In genomic region chr19:5955638-5955935, GRCh38 we compare ENCODE assay signal across 14 cellular contexts. TPM values are rescaled to one million over a fixed set of nuclear protein-coding genes. Genes with fewer than 3 reads are reported as not detected.
DNase-seq lines count a peak whose midpoint lies in the region; ATAC-seq and FAIRE-seq lines count a peak whose summit lies in the region.
"Had no signal": no experiment of that assay in that cellular context is flagged by ENCODE, and none has a peak within 500 bp of the region (broad histone marks: within the 10 kb centered on the region; RNA-seq: fewer than 3 reads in every experiment).

No MANE protein-coding gene starts in this region.

- no peak overlapping the region for H3K4me3 Mint-ChIP-seq in activated CD4-positive, alpha-beta memory T cell treated with anti-CD3 and anti-CD28 coated beads, Interleukin-2, amount 10 ng/mL, durations not matched to agents 7 days and 5 days
- H3K4me3 Mint-ChIP-seq in activated T-helper 2 cell treated with anti-CD3 and anti-CD28 coated beads, Interferon-gamma antibody, Interleukin-2, Interleukin-4, amounts not matched to agents 10 μg/mL and 5 μg/mL and 100 μg/mL, durations not matched to agents 14 hours and 24 hours and 36 hours (ENCODE audit: low read depth): no peak overlapping the region

- no peak for FAIRE-seq in RCC 7860 (lab: Jason Lieb, UNC)
- FAIRE-seq: keratinocyte, small intestine had no signal

- H3K14ac ChIP-seq in mesenchymal stem cell (ENCODE audit: low read length in 2 of 2): no peak overlapping the region

- H4K91ac ChIP-seq in mesenchymal stem cell (ENCODE audit: low read length): no peak overlapping the region

- H3K9me3 Mint-ChIP-seq in activated CD4-positive, alpha-beta memory T cell treated with anti-CD3 and anti-CD28 coated beads, Interleukin-2, amount 10 ng/mL, durations not matched to agents 7 days and 5 days: no peaks in the 10 kb centered on the region
- no peaks in the 10 kb centered on the region for H3K9me3 Mint-ChIP-seq in activated T-helper 2 cell treated with anti-CD3 and anti-CD28 coated beads, Interferon-gamma antibody, Interleukin-2, Interleukin-4, amounts not matched to agents 10 μg/mL and 5 μg/mL and 100 μg/mL, durations not matched to agents 14 hours and 24 hours and 36 hours

- peaks cover 97 to 100% (median 98%) of the 10 kb centered on the region in 11 experiments for H4K20me1 ChIP-seq in BLaER1 treated with 17β-estradiol and CSF1 and Interleukin-3, amounts not matched to agents 10 nM and 100 nM

- H4K8ac ChIP-seq in mesenchymal stem cell (ENCODE audit: low read length): no peak overlapping the region

- no peak overlapping the region for H2BK120ac ChIP-seq in mesenchymal stem cell (ENCODE audit: low read depth, low read length)

- no peak overlapping the region for H3K4me3 ChIP-seq in BLaER1 treated with 17β-estradiol and CSF1 and Interleukin-3, amounts not matched to agents 10 nM and 100 nM
- H3K4me3 ChIP-seq in mesenchymal stem cell (ENCODE audit: insufficient read depth in 1 of 2, low read depth in 1 of 2, low read length in 2 of 2): no peak overlapping the region

- H3K4ac ChIP-seq in mesenchymal stem cell (ENCODE audit: low read depth in 1 of 2, low read length in 2 of 2): no peak overlapping the region

- peak overlapping the region in 8 of 11 experiments; percentile 81 to 94 (median 90); a peak in 12 of 22 replicates for H3K4me2 ChIP-seq in BLaER1 treated with 17β-estradiol and CSF1 and Interleukin-3, amounts not matched to agents 10 nM and 100 nM
- H3K4me2 ChIP-seq in mesenchymal stem cell (ENCODE audit: low read length, poor library complexity, severe bottlenecking): no peak overlapping the region

- no peaks in the 10 kb centered on the region for H3K9me3 ChIP-seq in BLaER1 treated with 17β-estradiol and CSF1 and Interleukin-3, amounts not matched to agents 10 nM and 100 nM (replicated peaks in 1 of 11)
- H3K9me3 ChIP-seq in mesenchymal stem cell (ENCODE audit: control insufficient read depth, low read length): no peaks in the 10 kb centered on the region

- CTCF ChIA-PET in activated CD4-positive, alpha-beta memory T cell treated with anti-CD3 and anti-CD28 coated beads, Interleukin-2, amount 10 ng/mL, durations not matched to agents 7 days and 5 days (lab: Charles Lee): interaction anchor here (2.0 to 2.7 kb wide), 2 partner anchors 11 to 12 kb away, joined by 8 to 20 read pairs; no protein-coding TSS in a partner anchor

- H3K23ac ChIP-seq in mesenchymal stem cell (ENCODE audit: low read length in 2 of 2): no peak overlapping the region

- H3K9ac ChIP-seq in BLaER1 treated with 17β-estradiol and CSF1 and Interleukin-3, amounts not matched to agents 10 nM and 100 nM: peak overlapping the region in 2 of 11 experiments; percentile 1 to 31; a peak in 2 of 22 replicates
- H3K9ac ChIP-seq in mesenchymal stem cell (ENCODE audit: low read length): no peak overlapping the region

- POLR2A ChIA-PET in activated CD4-positive, alpha-beta memory T cell treated with anti-CD3 and anti-CD28 coated beads, Interleukin-2, amount 10 ng/mL, durations not matched to agents 7 days and 5 days (lab: Charles Lee): no interaction called here

- no peak overlapping the region for H2BK15ac ChIP-seq in mesenchymal stem cell (ENCODE audit: low read depth, poor library complexity, severe bottlenecking)

- no peaks in the 10 kb centered on the region for H3K27me3 Mint-ChIP-seq in activated CD4-positive, alpha-beta memory T cell treated with anti-CD3 and anti-CD28 coated beads, Interleukin-2, amount 10 ng/mL, durations not matched to agents 7 days and 5 days
- no peaks in the 10 kb centered on the region for H3K27me3 Mint-ChIP-seq in activated T-helper 2 cell treated with anti-CD3 and anti-CD28 coated beads, Interferon-gamma antibody, Interleukin-2, Interleukin-4, amounts not matched to agents 10 μg/mL and 5 μg/mL and 100 μg/mL, durations not matched to agents 14 hours and 24 hours and 36 hours (ENCODE audit: low read depth)

- DNase-seq in AG08396 (ENCODE audit: low spot score) (peak; percentile 49), mesenchymal stem cell (peak; percentile 30), RCC 7860 (ENCODE audit: low spot score) (no peak)
- no peak for DNase-seq in activated CD4-positive, alpha-beta memory T cell treated with anti-CD3 and anti-CD28 coated beads, Interleukin-2, amount 10 ng/mL, durations not matched to agents 7 days and 5 days
- DNase-seq in activated T-helper 2 cell treated with anti-CD3 and anti-CD28 coated beads, Interferon-gamma antibody, Interleukin-2, Interleukin-4, amounts not matched to agents 10 μg/mL and 5 μg/mL and 100 μg/mL, durations not matched to agents 14 hours and 24 hours and 36 hours (ENCODE audit: low spot score): no peak
- DNase-seq: DMS153, H7, NCI-H1436, NCI-H774, small intestine had no signal

- peaks cover 2 to 35% (median 20%) of the 10 kb centered on the region in 11 experiments; a peak in 20 of 22 replicates for H3K36me3 ChIP-seq in BLaER1 treated with 17β-estradiol and CSF1 and Interleukin-3, amounts not matched to agents 10 nM and 100 nM
- H3K36me3 ChIP-seq in mesenchymal stem cell (ENCODE audit: control insufficient read depth in 1 of 2, insufficient read depth in 2 of 2, low read depth in 1 of 2, low read length in 2 of 2): peaks cover 6 to 22% of the 10 kb centered on the region in 2 experiments

- H2BK12ac ChIP-seq in mesenchymal stem cell (ENCODE audit: low read length in 2 of 2): no peak overlapping the region

- H3K18ac ChIP-seq in mesenchymal stem cell (ENCODE audit: low read depth in 1 of 2, low read length in 2 of 2): no peak overlapping the region

- H2BK5ac ChIP-seq in mesenchymal stem cell (ENCODE audit: low read depth, low read length, poor library complexity, severe bottlenecking): no peak overlapping the region

- H3K4me1 ChIP-seq in BLaER1 treated with 17β-estradiol and CSF1 and Interleukin-3, amounts not matched to agents 10 nM and 100 nM: peaks cover 58 to 95% (median 91%) of the 10 kb centered on the region in 10 experiments
- H3K4me1 ChIP-seq in mesenchymal stem cell (ENCODE audit: control insufficient read depth, insufficient read depth, low read depth, low read length): peaks cover 50% of the 10 kb centered on the region

- H3K27ac ChIP-seq in BLaER1 treated with 17β-estradiol and CSF1 and Interleukin-3, amounts not matched to agents 10 nM and 100 nM: peak overlapping the region in 2 of 11 experiments; percentile 3 to 67; a peak in 1 of 22 replicates
- H3K27ac ChIP-seq in mesenchymal stem cell (ENCODE audit: low read length, poor library complexity, severe bottlenecking): no peak overlapping the region

- H2AK5ac ChIP-seq in mesenchymal stem cell (ENCODE audit: low read length, severe bottlenecking): no peak overlapping the region

- no peak overlapping the region for H2AFZ ChIP-seq in mesenchymal stem cell (ENCODE audit: low read depth, low read length)

- WGBS in mesenchymal stem cell: 94% methylated on average over 3 of the region's 3 CpGs

- no peaks in the 10 kb centered on the region for H3K27me3 ChIP-seq in BLaER1 treated with 17β-estradiol and CSF1 and Interleukin-3, amounts not matched to agents 10 nM and 100 nM
- H3K27me3 ChIP-seq in mesenchymal stem cell (ENCODE audit: control insufficient read depth in 1 of 2, insufficient read depth in 1 of 2, low read length in 2 of 2): no peaks in the 10 kb centered on the region

- peak overlapping the region; percentile 59 for H3K27ac Mint-ChIP-seq in activated CD4-positive, alpha-beta memory T cell treated with anti-CD3 and anti-CD28 coated beads, Interleukin-2, amount 10 ng/mL, durations not matched to agents 7 days and 5 days
- no peak overlapping the region for H3K27ac Mint-ChIP-seq in activated T-helper 2 cell treated with anti-CD3 and anti-CD28 coated beads, Interferon-gamma antibody, Interleukin-2, Interleukin-4, amounts not matched to agents 10 μg/mL and 5 μg/mL and 100 μg/mL, durations not matched to agents 14 hours and 24 hours and 36 hours

- ATAC-seq in HG03469 (IDR thresholded peaks at IDR 0.05; ENCODE audit: unreplicated experiment): no peak
- ATAC-seq in GM19455 (IDR thresholded peaks at IDR 0.05; ENCODE audit: unreplicated experiment): no peak

- peaks cover 37% of the 10 kb centered on the region for H3K36me3 Mint-ChIP-seq in activated CD4-positive, alpha-beta memory T cell treated with anti-CD3 and anti-CD28 coated beads, Interleukin-2, amount 10 ng/mL, durations not matched to agents 7 days and 5 days (ENCODE audit: low read depth)
- H3K36me3 Mint-ChIP-seq in activated T-helper 2 cell treated with anti-CD3 and anti-CD28 coated beads, Interferon-gamma antibody, Interleukin-2, Interleukin-4, amounts not matched to agents 10 μg/mL and 5 μg/mL and 100 μg/mL, durations not matched to agents 14 hours and 24 hours and 36 hours (ENCODE audit: low read depth): peaks cover 38% of the 10 kb centered on the region

- intact Hi-C loops in activated T-helper 2 cell treated with anti-CD3 and anti-CD28 coated beads, Interferon-gamma antibody, Interleukin-2, Interleukin-4, amounts not matched to agents 10 μg/mL and 5 μg/mL and 100 μg/mL, durations not matched to agents 14 hours and 24 hours and 36 hours (cut with micrococcal nuclease): no loop called here

- H3K79me1 ChIP-seq in mesenchymal stem cell (replicated peaks; ENCODE audit: low read length, poor library complexity, severe bottlenecking): peaks cover 31% of the 10 kb centered on the region

- H3K4me1 Mint-ChIP-seq in activated CD4-positive, alpha-beta memory T cell treated with anti-CD3 and anti-CD28 coated beads, Interleukin-2, amount 10 ng/mL, durations not matched to agents 7 days and 5 days: peaks cover 82% of the 10 kb centered on the region
- H3K4me1 Mint-ChIP-seq in activated T-helper 2 cell treated with anti-CD3 and anti-CD28 coated beads, Interferon-gamma antibody, Interleukin-2, Interleukin-4, amounts not matched to agents 10 μg/mL and 5 μg/mL and 100 μg/mL, durations not matched to agents 14 hours and 24 hours and 36 hours (ENCODE audit: low read depth): peaks cover 56% of the 10 kb centered on the region

RNA-seq across cellular contexts. Expression of gene RANBP3, which starts 22.4 kb away (rescaled TPM):
- total RNA-seq in activated CD4-positive, alpha-beta memory T cell treated with anti-CD3 and anti-CD28 coated beads, Interleukin-2, amount 10 ng/mL, durations not matched to agents 7 days and 5 days: 10 to 100 TPM; 78.1 to 85.1 TPM
- polyA plus RNA-seq in mesenchymal stem cell (2013, experiment 1 of 2): 80.2 TPM
- 75.1 TPM for polyA plus RNA-seq in mesenchymal stem cell (2013, experiment 2 of 2)
- 98.2 and 105 TPM in 2 replicates for total RNA-seq in activated T-helper 2 cell treated with anti-CD3 and anti-CD28 coated beads, Interferon-gamma antibody, Interleukin-2, Interleukin-4, amounts not matched to agents 10 μg/mL and 5 μg/mL and 100 μg/mL, durations not matched to agents 14 hours and 24 hours and 36 hours

RNA-seq across cellular contexts. Expression of gene CAPS, which starts 41.5 kb away (rescaled TPM):
- total RNA-seq in activated CD4-positive, alpha-beta memory T cell treated with anti-CD3 and anti-CD28 coated beads, Interleukin-2, amount 10 ng/mL, durations not matched to agents 7 days and 5 days: 10 to 100 TPM; 11.8 to 12.5 TPM
- polyA plus RNA-seq in mesenchymal stem cell (2013, experiment 1 of 2): 2.4 TPM
- 2.3 TPM for polyA plus RNA-seq in mesenchymal stem cell (2013, experiment 2 of 2)
- 3.3 and 4.8 TPM in 2 replicates for total RNA-seq in activated T-helper 2 cell treated with anti-CD3 and anti-CD28 coated beads, Interferon-gamma antibody, Interleukin-2, Interleukin-4, amounts not matched to agents 10 μg/mL and 5 μg/mL and 100 μg/mL, durations not matched to agents 14 hours and 24 hours and 36 hours

RNA-seq across cellular contexts. Expression of gene VMAC, which starts 50.9 kb away (rescaled TPM):
- 1 to 10 TPM; 7.6 to 7.9 TPM for total RNA-seq in activated CD4-positive, alpha-beta memory T cell treated with anti-CD3 and anti-CD28 coated beads, Interleukin-2, amount 10 ng/mL, durations not matched to agents 7 days and 5 days
- 3.1 TPM for polyA plus RNA-seq in mesenchymal stem cell (2013, experiment 1 of 2)
- polyA plus RNA-seq in mesenchymal stem cell (2013, experiment 2 of 2): 2.4 TPM
- 3.1 and 3.8 TPM in 2 replicates for total RNA-seq in activated T-helper 2 cell treated with anti-CD3 and anti-CD28 coated beads, Interferon-gamma antibody, Interleukin-2, Interleukin-4, amounts not matched to agents 10 μg/mL and 5 μg/mL and 100 μg/mL, durations not matched to agents 14 hours and 24 hours and 36 hours

RNA-seq across cellular contexts. Expression of gene NDUFA11, which starts 52.0 kb away (rescaled TPM):
- total RNA-seq in activated CD4-positive, alpha-beta memory T cell treated with anti-CD3 and anti-CD28 coated beads, Interleukin-2, amount 10 ng/mL, durations not matched to agents 7 days and 5 days: 100 to 1,000 TPM; 217 to 220 TPM
- 338 TPM for polyA plus RNA-seq in mesenchymal stem cell (2013, experiment 1 of 2)
- 347 TPM for polyA plus RNA-seq in mesenchymal stem cell (2013, experiment 2 of 2)
- total RNA-seq in activated T-helper 2 cell treated with anti-CD3 and anti-CD28 coated beads, Interferon-gamma antibody, Interleukin-2, Interleukin-4, amounts not matched to agents 10 μg/mL and 5 μg/mL and 100 μg/mL, durations not matched to agents 14 hours and 24 hours and 36 hours: 230 and 246 TPM in 2 replicates

Comparison
In these comparisons a context has a peak if more than half of its experiments do, and no peak if none do; other contexts are left out.
1. DNase-seq: peak in AG08396 (single experiment) and mesenchymal stem cell (single experiment); none in activated CD4-positive, alpha-beta memory T cell treated with anti-CD3 and anti-CD28 coated beads, Interleukin-2, amount 10 ng/mL, durations not matched to agents 7 days and 5 days (single experiment), activated T-helper 2 cell treated with anti-CD3 and anti-CD28 coated beads, Interferon-gamma antibody, Interleukin-2, Interleukin-4, amounts not matched to agents 10 μg/mL and 5 μg/mL and 100 μg/mL, durations not matched to agents 14 hours and 24 hours and 36 hours (single experiment) and RCC 7860 (single experiment).